ENCODE assay signal across 8 cellular contexts in genomic region chr17:21284319-21285163, GRCh38. TPM values are rescaled to one million over a fixed set of nuclear protein-coding genes. Genes with fewer than 3 reads are reported as not detected.
A peak's percentile ranks its signal among the peaks of the same experiment; 100 is the strongest.
DNase-seq lines count a peak whose midpoint lies in the region; ATAC-seq, FAIRE-seq and TF ChIP-seq lines count a peak whose summit lies in the region.

TSS of gene MAP2K3 (plus strand) at chr17:21284711. CDS start at chr17:21284921, 210 bp downstream.

- H3K4me3 Mint-ChIP-seq in Calu3 (ENCODE audit: low read depth, unreplicated experiment) = peak within 1 kb of the TSS; percentile 89

- H3K27me3 Mint-ChIP-seq in Calu3 (ENCODE audit: unreplicated experiment) = no peaks in the 10 kb centered on the region

- peaks cover 24% of the 10 kb centered on the region for H3K27me3 ChIP-seq in HUES64 (ENCODE audit: insufficient read depth, low read length)
- H3K27me3 ChIP-seq in OCI-LY3 (ENCODE audit: low read depth, low read length) = no peaks in the 10 kb centered on the region
- no peaks in the 10 kb centered on the region for H3K27me3 ChIP-seq in endothelial cell of umbilical vein (ENCODE audit: control insufficient read depth in 2 of 2, insufficient read depth in 2 of 2, low read length in 2 of 2)

- H2AFZ ChIP-seq in OCI-LY3 (ENCODE audit: low read depth, low read length) (no peak within 1 kb of the TSS), endothelial cell of umbilical vein (ENCODE audit: low read depth, low read length) (peak within 1 kb of the TSS; percentile 70)

- FAIRE-seq in endothelial cell of umbilical vein (lab: Jason Lieb, UNC) = peak; percentile 98

- H3K79me2 ChIP-seq in OCI-LY3 (ENCODE audit: low read length) (peaks cover 39% of the 10 kb centered on the region), endothelial cell of umbilical vein (ENCODE audit: control insufficient read depth, insufficient read depth, low read length) (peaks cover 42% of the 10 kb centered on the region)

- CTCF ChIA-PET in Calu3 (lab: Charles Lee) (interaction anchor here (1.1 kb wide), 1 partner anchor 221 kb away, joined by 3 read pairs; no protein-coding TSS in a partner anchor), endothelial cell of umbilical vein (lab: Charles Lee) (interaction anchor here (1.0 to 3.9 kb wide), 3 partner anchors 227 to 228 kb away, joined by 7 to 39 read pairs (median 8); no protein-coding TSS in a partner anchor)

- intact Hi-C loops in Calu3 (cut with micrococcal nuclease; ENCODE audit: unreplicated experiment) = loop anchor here (5.0 to 10.0 kb wide), 2 partner anchors 157 to 230 kb away; partner anchors contain the start of gene DHRS7B
- intact Hi-C loops in endothelial cell of umbilical vein (cut with micrococcal nuclease) = loop anchor here (1.0 to 2.0 kb wide), 6 partner anchors 9 to 242 kb away; partner anchors contain the start of genes DHRS7B, TMEM11 and USP22

- BruUV-seq in Calu3 (replicated peaks; lab: Mats Ljungman, UMichigan) (no TSS peak), endothelial cell of umbilical vein (replicated peaks; lab: Mats Ljungman, UMichigan) (TSS peak; percentile 45)

- H3K36me3 ChIP-seq in HUES64 (ENCODE audit: insufficient read depth, low read length) (no peaks in the 10 kb centered on the region), OCI-LY3 (replicated peaks; ENCODE audit: low read depth, low read length) (no peaks in the 10 kb centered on the region), endothelial cell of umbilical vein (ENCODE audit: control insufficient read depth in 2 of 2, extremely low read depth in 1 of 2, insufficient read depth in 2 of 2, low read length in 2 of 2) (no peaks in the 10 kb centered on the region)

- H3K4me2 ChIP-seq in OCI-LY3 (ENCODE audit: low read length) = peak within 1 kb of the TSS; percentile 83
- H3K4me2 ChIP-seq in endothelial cell of umbilical vein (ENCODE audit: insufficient read depth, low read length) = peak within 1 kb of the TSS; percentile 90

- no peaks in the 10 kb centered on the region for H3K9me1 ChIP-seq in endothelial cell of umbilical vein (replicated peaks; ENCODE audit: control insufficient read depth, extremely low read depth, insufficient read depth, low read length)

- H4K20me1 ChIP-seq in OCI-LY3 (ENCODE audit: insufficient read depth, low read length) (no peaks in the 10 kb centered on the region), endothelial cell of umbilical vein (replicated peaks; ENCODE audit: control insufficient read depth, extremely low read depth, insufficient read depth, low read length) (no peaks in the 10 kb centered on the region)

- peaks cover 36% of the 10 kb centered on the region for H3K4me1 Mint-ChIP-seq in Calu3 (ENCODE audit: low read depth, unreplicated experiment)

- H3K4me1 ChIP-seq in HUES64 (ENCODE audit: insufficient read depth, low read length) (peaks cover 18% of the 10 kb centered on the region), OCI-LY3 (ENCODE audit: low read length) (peaks cover 32% of the 10 kb centered on the region), endothelial cell of umbilical vein (ENCODE audit: control insufficient read depth, extremely low read depth, insufficient read depth, low read length) (peaks cover 48% of the 10 kb centered on the region)

- TF ChIP-seq CTCF in Calu3 (IDR thresholded peaks at IDR 0.05; ENCODE audit: unreplicated experiment) (no peak), OCI-LY3 (IDR thresholded peaks at IDR 0.05; ENCODE audit: low read depth, low read length) (no peak), endothelial cell of umbilical vein (IDR thresholded peaks at IDR 0.05; ENCODE audit: extremely low read depth in 1 of 2, insufficient read depth in 1 of 2, low read depth in 1 of 2, low read length in 2 of 2) (no peak)

- H3K4me3 ChIP-seq in HUES64 (ENCODE audit: low read length) (peak within 1 kb of the TSS; percentile 87), OCI-LY3 (ENCODE audit: low read length) (peak within 1 kb of the TSS; percentile 90), endothelial cell of umbilical vein (replicated peaks in 1 of 3; ENCODE audit: insufficient read depth in 1 of 3, low read depth in 1 of 3, low read length in 3 of 3) (peak within 1 kb of the TSS; percentile 69 to 75 (median 74))

- TF ChIP-seq POLR2A in endothelial cell of umbilical vein (IDR thresholded peaks at IDR 0.05; ENCODE audit: low read depth, low read length) = peak; percentile 82

- peak; percentile 63 for ATAC-seq in GM21447 (IDR thresholded peaks at IDR 0.05; ENCODE audit: unreplicated experiment)

- dilution Hi-C loops in endothelial cell of umbilical vein (cut with MboI; ENCODE audit: extremely low pct_ligation_motif_present, low sequenced_read_pairs) = no loop called here

- under 1% methylated on average over 88 of the region's 88 CpGs for WGBS in HUES64

- no peak within 1 kb of the TSS for H3K27ac ChIP-seq in HUES64 (ENCODE audit: low read depth, low read length)
- H3K27ac ChIP-seq in OCI-LY3 (ENCODE audit: low read length) = peak within 1 kb of the TSS; percentile 26
- peak within 1 kb of the TSS; percentile 99 for H3K27ac ChIP-seq in endothelial cell of umbilical vein (ENCODE audit: insufficient read depth, low read depth, low read length)

- H3K9ac ChIP-seq in HUES64 (ENCODE audit: low read depth, low read length) (peak within 1 kb of the TSS; percentile 68), OCI-LY3 (ENCODE audit: low read length) (peak within 1 kb of the TSS; percentile 64), endothelial cell of umbilical vein (replicated peaks; ENCODE audit: extremely low read depth, insufficient read depth, low read length) (peak within 1 kb of the TSS; percentile 84)

- no peaks in the 10 kb centered on the region for H3K9me3 Mint-ChIP-seq in Calu3 (ENCODE audit: low read depth, unreplicated experiment)

- peaks cover 68% of the 10 kb centered on the region for H3K36me3 Mint-ChIP-seq in Calu3 (ENCODE audit: insufficient read depth, unreplicated experiment)

- POLR2A ChIA-PET in endothelial cell of umbilical vein (lab: Charles Lee) = no interaction called here

- DNase-seq in Calu3 (peak; percentile 96), endothelial cell of umbilical vein (ENCODE audit: low read depth, low spot score) (peak; percentile 99), middle frontal gyrus (ENCODE audit: extremely low spot score, low spot score) (peak; percentile 96)
- DNase-seq in activated CD8-positive, alpha-beta memory T cell treated with anti-CD3 and anti-CD28 coated beads, Interleukin-2, amount 50 U/mL, for 48 hours = peak; percentile 98
- peak; percentile 97 for DNase-seq in stimulated activated CD8-positive, alpha-beta memory T cell treated with anti-CD3 and anti-CD28 coated beads, Interleukin-2, amount 100 ng/mL, for 48 hours (ENCODE audit: low read depth in 2 of 2)

- peak within 1 kb of the TSS; percentile 98 for H3K27ac Mint-ChIP-seq in Calu3 (ENCODE audit: unreplicated experiment)

- H3K9me3 ChIP-seq in HUES64 (ENCODE audit: insufficient read depth, low read depth, low read length) (no peaks in the 10 kb centered on the region), OCI-LY3 (ENCODE audit: insufficient read depth, low read length) (no peaks in the 10 kb centered on the region), endothelial cell of umbilical vein (replicated peaks; ENCODE audit: control insufficient read depth, insufficient read depth, low read length) (no peaks in the 10 kb centered on the region)

TF ChIP-seq in endothelial cell of umbilical vein, 7 proteins besides CTCF, POLR2A, EP300 and RAD21:
- TF ChIP-seq FOS (IDR thresholded peaks at IDR 0.05; ENCODE audit: borderline replicate concordance, insufficient read depth, low read length) (peak; percentile 26), JUN (IDR thresholded peaks at IDR 0.05; ENCODE audit: borderline replicate concordance, insufficient read depth, insufficient read length, low read depth) (no peak), MYC (IDR thresholded peaks at IDR 0.05; ENCODE audit: low read depth, low read length) (no peak), GATA2 (IDR thresholded peaks at IDR 0.05; ENCODE audit: insufficient read depth, insufficient read length, low read depth, low read length) (no peak), MAX (IDR thresholded peaks at IDR 0.05; ENCODE audit: insufficient read depth, insufficient read length) (no peak), POLR2AphosphoS5 (IDR thresholded peaks at IDR 0.05; ENCODE audit: insufficient read depth, low read depth, low read length) (peak; percentile 93), EZH2 (IDR thresholded peaks at IDR 0.05; ENCODE audit: borderline replicate concordance, low read depth, low read length, severe bottlenecking) (no peak)

RNA-seq across cellular contexts. Expression of gene MAP2K3, which starts in this region (rescaled TPM):
- total RNA-seq in Calu3 (2022) = 93.5 and 111 TPM in 2 replicates
- 22.3 TPM for polyA plus RNA-seq in HUES64 (2013, experiment 1 of 2)
- 24.4 TPM for polyA plus RNA-seq in HUES64 (2013, experiment 2 of 2)
- 33.2 and 36.3 TPM in 2 replicates for total RNA-seq in endothelial cell of umbilical vein
- 13.5 and 15.3 TPM in 2 replicates for polyA plus RNA-seq in endothelial cell of umbilical vein
- 18.8 and 18.9 TPM in 2 replicates for polyA plus RNA-seq in endothelial cell of umbilical vein (2011; cell fraction: cytosol; rRNA removed)
- 17.6 and 18.2 TPM in 2 replicates for polyA plus RNA-seq in endothelial cell of umbilical vein (2011; cell fraction: nucleus; rRNA removed)
- polyA plus RNA-seq in endothelial cell of umbilical vein (2012) = 34.8 and 38.0 TPM in 2 replicates
- 9.7 and 9.8 TPM in 2 replicates for polyA minus RNA-seq in endothelial cell of umbilical vein
- 15.7 TPM for polyA minus RNA-seq in endothelial cell of umbilical vein (2011; cell fraction: cytosol; rRNA and poly(A)+ RNA removed)
- polyA minus RNA-seq in endothelial cell of umbilical vein (2011; cell fraction: nucleus; rRNA and poly(A)+ RNA removed) = 9.1 and 15.9 TPM in 2 replicates
